Comparison of ENCODE assay signal across 8 cellular contexts in genomic region chr2:128232965-128233789, GRCh38.
A peak's percentile ranks its signal among the peaks of the same experiment; 100 is the strongest.
DNase-seq lines count a peak whose midpoint lies in the region; ATAC-seq, FAIRE-seq and TF ChIP-seq lines count a peak whose summit lies in the region.

No MANE protein-coding gene starts in this region.

- no peaks in the 10 kb centered on the region; the same call in none of the 2 replicates for H3F3A ChIP-seq in PC-9 (ENCODE audit: insufficient read depth, low read depth)

- BruUV-seq in PC-9 (replicated peaks; lab: Mats Ljungman, UMichigan): no TSS peak

- peak; percentile 73 for TF ChIP-seq CTCF in D721Med (IDR thresholded peaks at IDR 0.05; ENCODE audit: insufficient read depth, missing control alignments)
- TF ChIP-seq CTCF in PC-9 (conservative IDR thresholded peaks at IDR 0.05): peak; percentile 95

- H3K27ac ChIP-seq in HUES48 (ENCODE audit: low read depth, low read length) (no peak overlapping the region), PC-9 (no peak overlapping the region)

- H3K9me3 ChIP-seq in HUES48 (ENCODE audit: control insufficient read depth, insufficient read depth, low read length) (no peaks in the 10 kb centered on the region), PC-9 (ENCODE audit: insufficient read depth, low read depth) (no peaks in the 10 kb centered on the region)

- no peaks in the 10 kb centered on the region for H3K79me2 ChIP-seq in PC-9 (ENCODE audit: low read depth)

- CTCF ChIA-PET in PC-9 (lab: Charles Lee): interaction anchor here (0.6 kb wide), 1 partner anchor 50 kb away, joined by 3 read pairs; no protein-coding TSS in a partner anchor

- H3K36me3 ChIP-seq in HUES48 (ENCODE audit: control insufficient read depth, insufficient read depth, low read length): no peaks in the 10 kb centered on the region
- H3K36me3 ChIP-seq in PC-9 (ENCODE audit: low read depth): no peaks in the 10 kb centered on the region

- H3K4me3 ChIP-seq in HUES48 (ENCODE audit: low read depth, low read length) (peak overlapping the region; percentile 86), PC-9 (peak overlapping the region; percentile 75)

- H3K27me3 ChIP-seq in HUES48 (ENCODE audit: control insufficient read depth, insufficient read depth, low read length): peaks cover 19% of the 10 kb centered on the region
- H3K27me3 ChIP-seq in PC-9 (ENCODE audit: insufficient read depth, low read depth): no peaks in the 10 kb centered on the region

- peaks cover 3% of the 10 kb centered on the region; the same call in 1 of the 2 replicates for H3K4me1 ChIP-seq in HUES48 (ENCODE audit: control insufficient read depth, insufficient read depth, low read length)
- no peaks in the 10 kb centered on the region for H3K4me1 ChIP-seq in PC-9 (replicated peaks; ENCODE audit: insufficient read depth)

- DNase-seq in D721Med (ENCODE audit: insufficient read length, low spot score) (peak; percentile 94), PC-9 (peak; percentile 58 to 89), activated T-helper 1 cell treated with Interleukin-2 at 50 U/mL for 16 hours (ENCODE audit: low read depth) (peak; percentile 69), fibroblast of gingiva (ENCODE audit: low read depth) (peak; percentile 60), myocyte (ENCODE audit: low read depth) (peak; percentile 81)
- DNase-seq in stimulated activated CD8-positive, alpha-beta memory T cell treated with anti-CD3 and anti-CD28 coated beads, Interleukin-7, amount 100 ng/mL, for 24 hours (ENCODE audit: low read depth): peak; percentile 69

- peak; percentile 99 for ATAC-seq in GM21447 (IDR thresholded peaks at IDR 0.05; ENCODE audit: unreplicated experiment)

- no peak for FAIRE-seq in D721Med (lab: Jason Lieb, UNC)

- peak overlapping the region; percentile 93 for H2AFZ ChIP-seq in PC-9

- H3K9ac ChIP-seq in HUES48 (ENCODE audit: low read depth, low read length): 0 out of 2 replicates have a peak overlapping the region, but pooled peaks have one; percentile 25

- intact Hi-C loops in PC-9 (cut with micrococcal nuclease; ENCODE audit: unreplicated experiment): loop anchor here (1.0 to 2.0 kb wide), 2 partner anchors 28 to 69 kb away; no protein-coding TSS in a partner anchor

- POLR2A ChIA-PET in PC-9 (lab: Charles Lee; ENCODE audit: unreplicated experiment): no interaction called here

- H4K20me1 ChIP-seq in PC-9 (ENCODE audit: insufficient read depth): no peaks in the 10 kb centered on the region

- peak overlapping the region; percentile 90 for H3K4me2 ChIP-seq in PC-9

- no peaks in the 10 kb centered on the region for H3K9me2 ChIP-seq in PC-9 (ENCODE audit: insufficient read depth)
